In genomic region chr2:208311321-208311720, GRCh38 we compare ENCODE assay signal across 11 cellular contexts. TPM values are rescaled to one million over a fixed set of nuclear protein-coding genes. Genes with fewer than 3 reads are reported as not detected.
DNase-seq lines count a peak whose midpoint lies in the region; ATAC-seq, FAIRE-seq and TF ChIP-seq lines count a peak whose summit lies in the region.
"Had no signal": no experiment of that assay in that cellular context is flagged by ENCODE, and none has a peak within 500 bp of the region (broad histone marks: within the 10 kb centered on the region; RNA-seq: fewer than 3 reads in every experiment).

No MANE protein-coding gene starts in this region.

- no peaks in the 10 kb centered on the region for H3K4me1 Mint-ChIP-seq in activated naive CD4-positive, alpha-beta T cell treated with anti-CD3 and anti-CD28 coated beads, Interleukin-2, amount 10 ng/mL, durations not matched to agents 7 days and 5 days

- no peak for DNase-seq in GM12891 (ENCODE audit: insufficient read length, low spot score)
- no peak for DNase-seq in activated naive CD4-positive, alpha-beta T cell treated with anti-CD3 and anti-CD28 coated beads, Interleukin-2, amount 10 ng/mL, durations not matched to agents 7 days and 5 days
- no peak for DNase-seq in NCI-H2029 treated with DMSO at 0.1 percent for 48 hours (lab: John Stamatoyannopoulos, UW)
- no peak for DNase-seq in activated naive CD4-positive, alpha-beta T cell treated with anti-CD3 and anti-CD28 coated beads, Interleukin-2, amount 50 U/mL, for 72 hours (ENCODE audit: low spot score in 2 of 2)
- DNase-seq: activated CD4-positive, alpha-beta T cell treated with anti-CD3 and anti-CD28 coated beads for 4 hours; NCI-H2107 had no signal

- H3K9me3 Mint-ChIP-seq in activated naive CD4-positive, alpha-beta T cell treated with anti-CD3 and anti-CD28 coated beads, Interleukin-2, amount 10 ng/mL, durations not matched to agents 7 days and 5 days, result no peaks in the 10 kb centered on the region
- H3K9me3 Mint-ChIP-seq in activated naive CD4-positive, alpha-beta T cell treated with anti-CD3 and anti-CD28 coated beads, Interleukin-2, amount 50 U/mL, for 72 hours, result no peaks in the 10 kb centered on the region

- TF ChIP-seq POLR2A in GM12891 (IDR thresholded peaks at IDR 0.05; ENCODE audit: low read depth, low read length), result no peak

- ATAC-seq in GM19438 (IDR thresholded peaks at IDR 0.05; ENCODE audit: low read depth, unreplicated experiment) (peak; percentile 43), HG02884 (IDR thresholded peaks at IDR 0.05; ENCODE audit: unreplicated experiment) (peak; percentile 54), HG03571 (IDR thresholded peaks at IDR 0.05; ENCODE audit: unreplicated experiment) (peak; percentile 50), esophagus mucosa (no peak)
- no peak for ATAC-seq in activated naive CD4-positive, alpha-beta T cell treated with anti-CD3 and anti-CD28 coated beads, Interleukin-2, amount 50 U/mL, for 72 hours

- no peak overlapping the region for H3K4me3 Mint-ChIP-seq in activated naive CD4-positive, alpha-beta T cell treated with anti-CD3 and anti-CD28 coated beads, Interleukin-2, amount 10 ng/mL, durations not matched to agents 7 days and 5 days
- H3K4me3 Mint-ChIP-seq: activated naive CD8-positive, alpha-beta T cell had no signal

- H3K36me3 Mint-ChIP-seq in activated naive CD4-positive, alpha-beta T cell treated with anti-CD3 and anti-CD28 coated beads, Interleukin-2, amount 10 ng/mL, durations not matched to agents 7 days and 5 days, result peaks cover 31% of the 10 kb centered on the region
- H3K36me3 Mint-ChIP-seq in activated naive CD4-positive, alpha-beta T cell treated with anti-CD3 and anti-CD28 coated beads, Interleukin-2, amount 50 U/mL, for 72 hours, result peaks cover 11% of the 10 kb centered on the region in 2 donors

- CTCF ChIA-PET in activated naive CD4-positive, alpha-beta T cell treated with anti-CD3 and anti-CD28 coated beads, Interleukin-2, amount 10 ng/mL, durations not matched to agents 7 days and 5 days (lab: Charles Lee), result interaction anchor here (1.0 kb wide), 1 partner anchor 136 kb away, joined by 5 read pairs; no protein-coding TSS in a partner anchor

- H3K27ac Mint-ChIP-seq in activated naive CD4-positive, alpha-beta T cell treated with anti-CD3 and anti-CD28 coated beads, Interleukin-2, amount 10 ng/mL, durations not matched to agents 7 days and 5 days, result no peak overlapping the region
- no peak overlapping the region for H3K27ac Mint-ChIP-seq in activated naive CD4-positive, alpha-beta T cell treated with anti-CD3 and anti-CD28 coated beads, Interleukin-2, amount 50 U/mL, for 72 hours
- H3K27ac Mint-ChIP-seq: activated naive CD8-positive, alpha-beta T cell had no signal

- FAIRE-seq in GM12891 (lab: Jason Lieb, UNC), result peak; percentile 26

- H3K27me3 Mint-ChIP-seq in activated naive CD4-positive, alpha-beta T cell treated with anti-CD3 and anti-CD28 coated beads, Interleukin-2, amount 10 ng/mL, durations not matched to agents 7 days and 5 days, result no peaks in the 10 kb centered on the region
- H3K27me3 Mint-ChIP-seq: activated naive CD8-positive, alpha-beta T cell had no signal

TF ChIP-seq in GM12891, 5 proteins besides CTCF, POLR2A, EP300 and RAD21:
- no peak for TF ChIP-seq POU2F2 (IDR thresholded peaks at IDR 0.05; ENCODE audit: low read depth, low read length)
- no peak for TF ChIP-seq SPI1 (IDR thresholded peaks at IDR 0.05; ENCODE audit: low read depth, low read length)
- no peak for TF ChIP-seq TAF1 (IDR thresholded peaks at IDR 0.05; ENCODE audit: low read depth, low read length)
- no peak for TF ChIP-seq PAX5 (IDR thresholded peaks at IDR 0.05; ENCODE audit: insufficient read depth, low read length, severe bottlenecking)
- TF ChIP-seq POLR2AphosphoS5 (IDR thresholded peaks at IDR 0.05; ENCODE audit: low read depth, low read length), result no peak

RNA-seq across cellular contexts. Expression of gene PIKFYVE, which starts 45.3 kb away (rescaled TPM):
- polyA plus RNA-seq in GM12891 (2012; ENCODE audit: low read depth, missing spikeins), result 7.8 TPM
- total RNA-seq in esophagus mucosa, result 12.0 TPM
- total RNA-seq in activated naive CD4-positive, alpha-beta T cell treated with anti-CD3 and anti-CD28 coated beads, Interleukin-2, amount 50 U/mL, for 72 hours, result 10 to 100 TPM; 23.1 to 25.9 TPM

RNA-seq across cellular contexts. Expression of gene IDH1, which starts 56.5 kb away (rescaled TPM):
- polyA plus RNA-seq in GM12891 (2012; ENCODE audit: low read depth, missing spikeins), result 20.5 TPM
- total RNA-seq in esophagus mucosa, result 179 TPM
- total RNA-seq in activated naive CD4-positive, alpha-beta T cell treated with anti-CD3 and anti-CD28 coated beads, Interleukin-2, amount 50 U/mL, for 72 hours, result 10 to 100 TPM; 16.9 to 19.4 TPM

Comparison
In these comparisons a context has a peak if more than half of its experiments do, and no peak if none do; other contexts are left out.
1. ATAC-seq: peak in GM19438 (single experiment), HG02884 (single experiment) and HG03571 (single experiment); none in esophagus mucosa (single experiment) and activated naive CD4-positive, alpha-beta T cell treated with anti-CD3 and anti-CD28 coated beads, Interleukin-2, amount 50 U/mL, for 72 hours (0 of 2).